ENCODE assay signal across 8 cellular contexts in the genomic region with DNA sequence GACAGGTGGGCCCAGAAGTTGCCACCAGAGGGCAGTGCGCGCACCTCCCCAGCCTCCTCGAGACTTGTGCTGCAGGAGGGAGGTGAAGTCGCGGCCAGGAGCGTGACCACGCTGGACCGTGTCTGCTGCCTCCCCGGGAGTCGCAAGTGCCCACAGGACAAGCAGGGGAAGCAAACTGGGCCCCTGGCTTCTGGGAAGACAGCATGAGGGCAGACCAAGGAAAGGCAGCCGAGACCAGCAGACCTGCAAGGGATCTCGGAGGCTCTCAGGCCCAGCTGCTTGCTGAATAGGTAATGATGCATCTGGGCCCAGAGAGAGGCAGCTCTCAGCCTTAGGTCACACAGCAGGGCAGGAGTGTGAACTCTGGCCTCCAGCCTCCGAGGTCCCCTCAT. TPM values are rescaled to one million over a fixed set of nuclear protein-coding genes. Genes with fewer than 3 reads are reported as not detected.
DNase-seq lines count a peak whose midpoint lies in the region; ATAC-seq and TF ChIP-seq lines count a peak whose summit lies in the region.

No MANE protein-coding gene starts in this region.

- peak overlapping the region in 4 of 5 experiments; percentile 62 to 86 (median 76) for H3K27ac Mint-ChIP-seq in brain

- H3K27me3 Mint-ChIP-seq in brain: peaks cover 19% of the 10 kb centered on the region

- peak overlapping the region; percentile 36; the same call in 1 of the 2 replicates for H3K27ac ChIP-seq in VCaP

- H3K4me1 Mint-ChIP-seq in brain: peaks cover 18% of the 10 kb centered on the region

- peak; percentile 93 for DNase-seq in GM03348 (ENCODE audit: low spot score)
- peak; percentile 56 for DNase-seq in MV-4-11 (lab: John Stamatoyannopoulos, UW)
- peak; percentile 68 for DNase-seq in iris pigment epithelial cell (ENCODE audit: low read depth)
- DNase-seq in stimulated activated CD4-positive, alpha-beta T cell treated with anti-CD3 and anti-CD28 coated beads, Interleukin-12 subunit alpha, Interleukin-12 subunit beta, amount 100 ng/mL, for 48 hours (ENCODE audit: low read depth in 2 of 3, low spot score in 1 of 3): peak; percentile 76 to 89 (median 78)
- DNase-seq in NCI-H146 (lab: John Stamatoyannopoulos, UW): no peak

- no peak for ATAC-seq in HG03039 (IDR thresholded peaks at IDR 0.05; ENCODE audit: unreplicated experiment)

- TF ChIP-seq CTCF in VCaP (conservative IDR thresholded peaks at IDR 0.05) (peak; percentile 95), brain (conservative IDR thresholded peaks at IDR 0.05) (peak; percentile 94 to 95)

- no peaks in the 10 kb centered on the region for H3K36me3 Mint-ChIP-seq in brain

- H3K9me3 Mint-ChIP-seq in brain: peaks cover 2 to 11% (median 4%) of the 10 kb centered on the region in 5 experiments

- peak overlapping the region in 4 of 5 experiments; percentile 10 to 67 (median 50) for H3K4me3 Mint-ChIP-seq in brain

RNA-seq across cellular contexts. Expression of gene IL2RB, which starts 17.0 kb away (rescaled TPM):
- polyA plus RNA-seq in brain (ENCODE audit: insufficient read depth, low read depth, low replicate concordance): 1.2 TPM

RNA-seq across cellular contexts. Expression of gene C1QTNF6, which starts 21.4 kb away (rescaled TPM):
- 4.9 TPM for polyA plus RNA-seq in brain (ENCODE audit: insufficient read depth, low read depth, low replicate concordance)

RNA-seq across cellular contexts. Expression of gene SSTR3, which starts 45.6 kb away (rescaled TPM):
- polyA plus RNA-seq in brain (ENCODE audit: insufficient read depth, low read depth, low replicate concordance): 1.6 TPM

RNA-seq across cellular contexts. Expression of gene TMPRSS6, which starts 57.2 kb away (rescaled TPM):
- polyA plus RNA-seq in brain (ENCODE audit: insufficient read depth, low read depth, low replicate concordance): 45.4 TPM
